In the genomic region with DNA sequence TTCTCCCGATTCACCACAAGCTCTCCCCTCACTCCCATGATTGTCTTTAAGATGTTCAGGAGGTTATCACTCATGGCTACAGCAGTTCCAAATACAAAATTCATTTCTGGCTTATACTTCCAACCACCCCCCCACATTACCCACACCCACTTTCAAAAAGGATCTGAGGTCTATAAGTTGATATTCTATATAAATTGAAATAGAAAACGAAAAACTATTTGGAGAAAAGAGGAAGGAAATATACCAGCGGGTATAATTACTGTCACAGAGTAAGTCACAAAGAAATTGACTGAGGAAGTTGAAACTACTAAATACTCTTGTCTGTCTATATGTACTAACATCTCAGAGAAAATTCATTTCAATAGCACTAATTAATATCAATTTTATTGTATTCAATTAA, we compare ENCODE assay signal across 18 cellular contexts.
DNase-seq lines count a peak whose midpoint lies in the region; ATAC-seq and TF ChIP-seq lines count a peak whose summit lies in the region.
"Had no signal": no experiment of that assay in that cellular context is flagged by ENCODE, and none has a peak within 500 bp of the region (broad histone marks: within the 10 kb centered on the region; RNA-seq: fewer than 3 reads in every experiment).

No MANE protein-coding gene starts in this region.

- H3K4me1 ChIP-seq in testis: no peaks in the 10 kb centered on the region
- H3K4me1 ChIP-seq in vagina: no peaks in the 10 kb centered on the region
- H3K4me1 ChIP-seq: ascending aorta had no signal

- peaks cover 43% of the 10 kb centered on the region for H3K4me1 Mint-ChIP-seq in activated B cell treated with CpG ODN at 0.5 μM for 24 hours

- H3K27ac ChIP-seq in testis (no peak overlapping the region), vagina (no peak overlapping the region)
- H3K27ac ChIP-seq: ascending aorta, left ventricle myocardium inferior had no signal

- ATAC-seq in GM18502 (IDR thresholded peaks at IDR 0.05; ENCODE audit: poor library complexity, unreplicated experiment): peak; percentile 61
- peak; percentile 78 for ATAC-seq in GM21528 (IDR thresholded peaks at IDR 0.05; ENCODE audit: low FRiP score, unreplicated experiment)
- ATAC-seq in HG03520 (IDR thresholded peaks at IDR 0.05; ENCODE audit: unreplicated experiment): peak; percentile 44
- peak; percentile 76 for ATAC-seq in activated B cell treated with CpG ODN at 0.5 μM for 24 hours (ENCODE audit: low read depth)
- ATAC-seq: HCT116, heart left ventricle had no signal

- intact Hi-C loops in activated B cell treated with CpG ODN at 0.5 μM for 24 hours (cut with micrococcal nuclease): loop anchor here (1.0 to 2.0 kb wide), 2 partner anchors 8 to 14 kb away; no protein-coding TSS in a partner anchor
- intact Hi-C loops in testis (cut with DNase I; ENCODE audit: low total_unique reads): no loop called here
- intact Hi-C loops in vagina (cut with DNase I): no loop called here

- H3K27ac Mint-ChIP-seq in activated B cell treated with CpG ODN at 0.5 μM for 24 hours: peak overlapping the region; percentile 78

- H3K27me3 Mint-ChIP-seq in activated B cell treated with CpG ODN at 0.5 μM for 24 hours: no peaks in the 10 kb centered on the region

- DNase-seq in activated B cell treated with CpG ODN at 0.5 μM for 24 hours: no peak
- no peak for DNase-seq in testis
- DNase-seq in vagina (ENCODE audit: extremely low spot score in 2 of 2): no peak
- DNase-seq in HCEC 1CT: no peak
- no peak for DNase-seq in Ammon's horn (ENCODE audit: low spot score)
- DNase-seq: activated T-cell treated with anti-CD3 and anti-CD28 coated beads, Interleukin-2, amount 50 U/mL, for 1 hour; COR-L47; effector CD8-positive, alpha-beta T cell; heart left ventricle; left ventricle myocardium inferior; NCI-H187 treated with DMSO at 0.1 percent for 48 hours; stimulated activated CD4-positive, alpha-beta T cell treated with anti-CD3 and anti-CD28 coated beads, Interleukin-4, amount 100 ng/mL, for 1 hour; substantia nigra had no signal

- CTCF ChIA-PET in activated B cell treated with CpG ODN at 0.5 μM for 24 hours (lab: Charles Lee): no interaction called here

- H3K27me3 ChIP-seq in testis (no peaks in the 10 kb centered on the region), vagina (no peaks in the 10 kb centered on the region)
- H3K27me3 ChIP-seq: ascending aorta, heart left ventricle had no signal

- 89 to 91% methylated on average over 3 of the region's 3 CpGs for WGBS in testis, 2 donors

- H3K36me3 Mint-ChIP-seq in activated B cell treated with CpG ODN at 0.5 μM for 24 hours (ENCODE audit: low read depth): no peaks in the 10 kb centered on the region

- no peak for TF ChIP-seq CTCF in activated B cell treated with CpG ODN at 0.5 μM for 24 hours (IDR thresholded peaks at IDR 0.05)
- no peak for TF ChIP-seq CTCF in testis (IDR thresholded peaks at IDR 0.05)
- no peak for TF ChIP-seq CTCF in vagina (IDR thresholded peaks at IDR 0.05)

- H3K4me3 ChIP-seq in testis (no peak overlapping the region), vagina (no peak overlapping the region)
- H3K4me3 ChIP-seq: ascending aorta, heart left ventricle, left ventricle myocardium inferior had no signal

- POLR2A ChIA-PET in activated B cell treated with CpG ODN at 0.5 μM for 24 hours (lab: Charles Lee): interaction anchor here (0.6 to 1.7 kb wide), 2 partner anchors 112 to 1621 kb away, joined by 3 to 4 read pairs; partner anchors contain the start of gene TNFAIP3

- peak overlapping the region; percentile 39 for H3K4me3 Mint-ChIP-seq in activated B cell treated with CpG ODN at 0.5 μM for 24 hours

- H3K36me3 ChIP-seq in testis (ENCODE audit: low read depth, missing control alignments): no peaks in the 10 kb centered on the region
- no peaks in the 10 kb centered on the region for H3K36me3 ChIP-seq in vagina
- H3K36me3 ChIP-seq: ascending aorta, heart left ventricle, left ventricle myocardium inferior had no signal

- H3K9me3 Mint-ChIP-seq in activated B cell treated with CpG ODN at 0.5 μM for 24 hours: no peaks in the 10 kb centered on the region

- H3K9me3 ChIP-seq in testis (no peaks in the 10 kb centered on the region), vagina (no peaks in the 10 kb centered on the region)
- H3K9me3 ChIP-seq: ascending aorta, heart left ventricle, left ventricle myocardium inferior had no signal

- no peak for TF ChIP-seq POLR2A in testis (IDR thresholded peaks at IDR 0.05)
- no peak for TF ChIP-seq POLR2A in vagina (IDR thresholded peaks at IDR 0.05)
